Comparison of ENCODE assay signal across 19 cellular contexts in genomic region chr11:25293166-25293565, GRCh38.
DNase-seq lines count a peak whose midpoint lies in the region; ATAC-seq, FAIRE-seq and TF ChIP-seq lines count a peak whose summit lies in the region.
"Had no signal": no experiment of that assay in that cellular context is flagged by ENCODE, and none has a peak within 500 bp of the region (broad histone marks: within the 10 kb centered on the region; RNA-seq: fewer than 3 reads in every experiment).

No MANE protein-coding gene starts in this region.

- 38 to 47% methylated on average over 1 of the region's 1 CpG for WGBS in pancreas, 2 donors

- no peak overlapping the region for H3K27ac ChIP-seq in pancreas
- H3K27ac ChIP-seq in ascending aorta = no peak overlapping the region
- H3K27ac ChIP-seq: 22Rv1; A549; BLaER1 treated with 17β-estradiol and CSF1 and Interleukin-3, amounts not matched to agents 10 nM and 100 nM; C4-2B had no signal

- intact Hi-C loops in pancreas (cut with DNase I) = no loop called here
- intact Hi-C loops in ascending aorta (cut with DNase I) = no loop called here

- H3K36me3 ChIP-seq in pancreas (no peaks in the 10 kb centered on the region), ascending aorta (no peaks in the 10 kb centered on the region)
- H3K36me3 ChIP-seq: BLaER1 treated with 17β-estradiol and CSF1 and Interleukin-3, amounts not matched to agents 10 nM and 100 nM had no signal

- DNase-seq in SK-N-DZ (ENCODE audit: low spot score) = peak; percentile 62
- DNase-seq in pancreas = no peak
- DNase-seq in NCI-H128 (lab: John Stamatoyannopoulos, UW; ENCODE audit: unreplicated experiment) = no peak
- no peak for DNase-seq in ascending aorta (ENCODE audit: low spot score in 2 of 2)
- DNase-seq: AML-193; Caco-2; Calu3; CD4-positive, alpha-beta T cell; CD8-positive, alpha-beta T cell; DMS79 treated with DMSO at 0.1 percent for 48 hours; GF-D8 had no signal

- H3K4me1 ChIP-seq in pancreas (no peaks in the 10 kb centered on the region), ascending aorta (no peaks in the 10 kb centered on the region)
- H3K4me1 ChIP-seq: A549; BLaER1 treated with 17β-estradiol and CSF1 and Interleukin-3, amounts not matched to agents 10 nM and 100 nM; Caco-2 had no signal

- H3K27me3 ChIP-seq in pancreas (no peaks in the 10 kb centered on the region), ascending aorta (no peaks in the 10 kb centered on the region)
- H3K27me3 ChIP-seq: BLaER1 treated with 17β-estradiol and CSF1 and Interleukin-3, amounts not matched to agents 10 nM and 100 nM had no signal

- H3K9me3 ChIP-seq in pancreas = no peaks in the 10 kb centered on the region
- peaks cover 0 to 2% of the 10 kb centered on the region in 2 donors for H3K9me3 ChIP-seq in ascending aorta
- H3K9me3 ChIP-seq: A549; BLaER1 treated with 17β-estradiol and CSF1 and Interleukin-3, amounts not matched to agents 10 nM and 100 nM had no signal

- TF ChIP-seq CTCF in pancreas (IDR thresholded peaks at IDR 0.05) (no peak), ascending aorta (IDR thresholded peaks at IDR 0.05) (no peak)

- peak; percentile 5 for FAIRE-seq in pancreas (lab: Jason Lieb, UNC)
- FAIRE-seq: A549, D721Med, GM12892, GM18507 had no signal

- ATAC-seq in SK-N-SH treated with all-trans-retinoic acid at 6 μM for 48 hours = no peak
- ATAC-seq in pancreas = no peak
- ATAC-seq: A549; CD8-positive, alpha-beta T cell had no signal

- no peak overlapping the region for H3K4me3 ChIP-seq in pancreas
- no peak overlapping the region for H3K4me3 ChIP-seq in ascending aorta
- H3K4me3 ChIP-seq: A549; BLaER1 treated with 17β-estradiol and CSF1 and Interleukin-3, amounts not matched to agents 10 nM and 100 nM had no signal

TF ChIP-seq in SK-N-SH treated with all-trans-retinoic acid at 6 μM for 48 hours, 23 proteins besides CTCF, POLR2A, EP300 and RAD21 (continues in another document):
- TF ChIP-seq, protein P1, sequence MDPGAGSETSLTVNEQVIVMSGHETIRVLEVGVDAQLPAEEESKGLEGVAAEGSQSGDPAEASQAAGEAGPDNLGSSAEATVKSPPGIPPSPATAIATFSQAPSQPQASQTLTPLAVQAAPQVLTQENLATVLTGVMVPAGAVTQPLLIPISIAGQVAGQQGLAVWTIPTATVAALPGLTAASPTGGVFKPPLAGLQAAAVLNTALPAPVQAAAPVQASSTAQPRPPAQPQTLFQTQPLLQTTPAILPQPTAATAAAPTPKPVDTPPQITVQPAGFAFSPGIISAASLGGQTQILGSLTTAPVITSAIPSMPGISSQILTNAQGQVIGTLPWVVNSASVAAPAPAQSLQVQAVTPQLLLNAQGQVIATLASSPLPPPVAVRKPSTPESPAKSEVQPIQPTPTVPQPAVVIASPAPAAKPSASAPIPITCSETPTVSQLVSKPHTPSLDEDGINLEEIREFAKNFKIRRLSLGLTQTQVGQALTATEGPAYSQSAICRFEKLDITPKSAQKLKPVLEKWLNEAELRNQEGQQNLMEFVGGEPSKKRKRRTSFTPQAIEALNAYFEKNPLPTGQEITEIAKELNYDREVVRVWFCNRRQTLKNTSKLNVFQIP (CRISPR knock-in tag; IDR thresholded peaks at IDR 0.05; ENCODE audit: borderline replicate concordance, low read depth) = no peak; the same call in 1 of the 2 replicates
- TF ChIP-seq, protein P2, sequence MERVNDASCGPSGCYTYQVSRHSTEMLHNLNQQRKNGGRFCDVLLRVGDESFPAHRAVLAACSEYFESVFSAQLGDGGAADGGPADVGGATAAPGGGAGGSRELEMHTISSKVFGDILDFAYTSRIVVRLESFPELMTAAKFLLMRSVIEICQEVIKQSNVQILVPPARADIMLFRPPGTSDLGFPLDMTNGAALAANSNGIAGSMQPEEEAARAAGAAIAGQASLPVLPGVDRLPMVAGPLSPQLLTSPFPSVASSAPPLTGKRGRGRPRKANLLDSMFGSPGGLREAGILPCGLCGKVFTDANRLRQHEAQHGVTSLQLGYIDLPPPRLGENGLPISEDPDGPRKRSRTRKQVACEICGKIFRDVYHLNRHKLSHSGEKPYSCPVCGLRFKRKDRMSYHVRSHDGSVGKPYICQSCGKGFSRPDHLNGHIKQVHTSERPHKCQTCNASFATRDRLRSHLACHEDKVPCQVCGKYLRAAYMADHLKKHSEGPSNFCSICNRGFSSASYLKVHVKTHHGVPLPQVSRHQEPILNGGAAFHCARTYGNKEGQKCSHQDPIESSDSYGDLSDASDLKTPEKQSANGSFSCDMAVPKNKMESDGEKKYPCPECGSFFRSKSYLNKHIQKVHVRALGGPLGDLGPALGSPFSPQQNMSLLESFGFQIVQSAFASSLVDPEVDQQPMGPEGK (CRISPR knock-in tag; IDR thresholded peaks at IDR 0.05; ENCODE audit: borderline replicate concordance) = peak; percentile 66; the same call in 1 of the 2 replicates
- TF ChIP-seq ESRRG (CRISPR knock-in tag; IDR thresholded peaks at IDR 0.05) (no peak), GLIS3 (CRISPR knock-in tag; IDR thresholded peaks at IDR 0.05) (no peak), ZNF565 (CRISPR knock-in tag; conservative IDR thresholded peaks at IDR 0.05; ENCODE audit: low read depth) (no peak), CSDC2 (CRISPR knock-in tag; IDR thresholded peaks at IDR 0.05) (no peak), BACH2 (CRISPR knock-in tag; IDR thresholded peaks at IDR 0.05; ENCODE audit: borderline replicate concordance) (no peak), ZNF8 (CRISPR knock-in tag; IDR thresholded peaks at IDR 0.05) (0 out of 2 replicates have a peak, but pooled peaks have one; percentile 30), TSHZ2 (CRISPR knock-in tag; IDR thresholded peaks at IDR 0.05) (peak; percentile 77; the same call in 1 of the 2 replicates), CREB5 (CRISPR knock-in tag; IDR thresholded peaks at IDR 0.05; ENCODE audit: low read depth) (peak; percentile 38; the same call in 1 of the 2 replicates), PPARA (CRISPR knock-in tag; IDR thresholded peaks at IDR 0.05; ENCODE audit: borderline replicate concordance) (no peak), ZFP30 (CRISPR knock-in tag; IDR thresholded peaks at IDR 0.05) (no peak), ARNTL (CRISPR knock-in tag; IDR thresholded peaks at IDR 0.05; ENCODE audit: borderline replicate concordance, low read depth) (0 out of 2 replicates have a peak, but pooled peaks have one; percentile 49), TOX (CRISPR knock-in tag; IDR thresholded peaks at IDR 0.05; ENCODE audit: borderline replicate concordance) (no peak), ZC3H10 (CRISPR knock-in tag; IDR thresholded peaks at IDR 0.05) (no peak), OSR1 (CRISPR knock-in tag; IDR thresholded peaks at IDR 0.05) (no peak), SNAI2 (CRISPR knock-in tag; IDR thresholded peaks at IDR 0.05) (peak; percentile 99), ZNF70 (CRISPR knock-in tag; IDR thresholded peaks at IDR 0.05) (no peak; the same call in 1 of the 2 replicates), ZFP3 (CRISPR knock-in tag; IDR thresholded peaks at IDR 0.05) (no peak), RARB (CRISPR knock-in tag; IDR thresholded peaks at IDR 0.05) (no peak), ISL1 (CRISPR knock-in tag; IDR thresholded peaks at IDR 0.05) (peak; percentile 93), TCF4 (CRISPR knock-in tag; IDR thresholded peaks at IDR 0.05; ENCODE audit: borderline replicate concordance) (peak; percentile 93)
